Comparison of ENCODE assay signal across 10 cellular contexts in the genomic region with DNA sequence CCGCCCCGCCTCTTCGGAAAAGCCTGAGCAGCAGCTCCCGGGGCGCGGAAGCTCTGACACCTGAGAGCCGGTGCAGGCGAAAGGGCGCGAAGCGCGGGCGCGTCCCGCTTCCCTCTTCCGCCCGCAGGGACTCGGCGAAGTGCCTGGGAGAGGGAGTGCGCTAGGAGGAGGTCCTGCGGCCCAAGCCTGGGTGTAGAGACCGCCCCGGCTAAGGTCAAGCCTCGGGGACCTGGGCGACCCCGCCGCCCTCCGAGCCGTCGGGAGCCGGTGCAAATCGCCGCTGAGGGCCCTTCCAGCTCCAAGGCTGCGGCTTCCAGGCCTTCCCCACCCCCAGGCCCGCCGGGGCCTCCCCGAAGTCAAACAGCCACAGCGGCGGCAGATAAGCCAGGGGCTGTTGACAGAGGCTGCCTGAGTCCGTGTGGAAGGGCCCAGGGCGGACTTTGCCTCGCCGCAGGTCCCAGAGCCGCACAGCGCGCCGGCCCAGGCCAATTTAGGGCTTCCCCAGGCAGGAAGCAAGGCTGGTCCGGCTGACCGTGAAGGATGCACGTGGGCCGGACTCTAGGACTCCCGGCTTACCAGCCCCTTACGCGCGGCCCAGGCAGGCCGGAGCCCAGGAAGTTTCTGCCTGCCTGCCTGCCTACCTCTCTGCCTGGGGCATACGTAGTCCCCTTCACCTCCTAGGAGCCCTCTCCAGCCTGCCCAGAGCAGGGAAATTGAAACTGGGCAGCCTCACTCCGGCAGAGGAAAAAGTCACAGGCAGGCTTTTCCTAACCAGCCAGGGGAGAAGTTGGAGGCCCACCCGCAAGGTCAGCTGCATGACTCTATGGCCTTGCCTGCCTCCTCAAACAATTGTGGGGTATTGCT. TPM values are rescaled to one million over a fixed set of nuclear protein-coding genes. Genes with fewer than 3 reads are reported as not detected.
DNase-seq lines count a peak whose midpoint lies in the region; TF ChIP-seq lines count a peak whose summit lies in the region.
"Had no signal": no experiment of that assay in that cellular context is flagged by ENCODE, and none has a peak within 500 bp of the region (broad histone marks: within the 10 kb centered on the region; RNA-seq: fewer than 3 reads in every experiment).

No MANE protein-coding gene starts in this region.

- peaks cover 95% of the 10 kb centered on the region for H3K27me3 Mint-ChIP-seq in activated naive CD4-positive, alpha-beta T cell treated with anti-CD3 and anti-CD28 coated beads, Interleukin-2, amount 10 ng/mL, durations not matched to agents 7 days and 5 days
- H3K27me3 Mint-ChIP-seq in activated naive CD4-positive, alpha-beta T cell treated with anti-CD3 and anti-CD28 coated beads for 36 hours (ENCODE audit: low read depth), result peaks cover 62% of the 10 kb centered on the region
- H3K27me3 Mint-ChIP-seq in type B pancreatic cell, result peaks cover 77% of the 10 kb centered on the region

- intact Hi-C loops in activated naive CD4-positive, alpha-beta T cell treated with anti-CD3 and anti-CD28 coated beads for 36 hours (cut with micrococcal nuclease), result no loop called here

- H3K4me3 ChIP-seq in duodenal mucosa (ENCODE audit: low read depth in 1 of 2, low read length in 2 of 2), result peak overlapping the region; percentile 75 to 81
- peak overlapping the region; percentile 27 for H3K4me3 ChIP-seq in mesodermal cell (ENCODE audit: extremely low read depth, insufficient read depth, low read length, poor library complexity, severe bottlenecking)

- peaks cover 23 to 33% of the 10 kb centered on the region in 2 donors for H3K4me1 ChIP-seq in duodenal mucosa (ENCODE audit: control insufficient read depth in 1 of 2, insufficient read depth in 2 of 2, low read length in 2 of 2)
- H3K4me1 ChIP-seq in mesodermal cell (ENCODE audit: control insufficient read depth, insufficient read depth, low read length, poor library complexity, severe bottlenecking), result peaks cover 30% of the 10 kb centered on the region

- H3K9me3 ChIP-seq in duodenal mucosa (ENCODE audit: control insufficient read depth in 1 of 2, low read length in 2 of 2) (no peaks in the 10 kb centered on the region), mesodermal cell (ENCODE audit: control insufficient read depth, low read length) (no peaks in the 10 kb centered on the region)
- H3K9me3 ChIP-seq: tibial nerve had no signal

- peaks cover 30% of the 10 kb centered on the region for H3K4me1 Mint-ChIP-seq in activated naive CD4-positive, alpha-beta T cell treated with anti-CD3 and anti-CD28 coated beads, Interleukin-2, amount 10 ng/mL, durations not matched to agents 7 days and 5 days
- H3K4me1 Mint-ChIP-seq in activated naive CD4-positive, alpha-beta T cell treated with anti-CD3 and anti-CD28 coated beads for 36 hours (ENCODE audit: low read depth), result peaks cover 25% of the 10 kb centered on the region
- peaks cover 7% of the 10 kb centered on the region for H3K4me1 Mint-ChIP-seq in type B pancreatic cell (ENCODE audit: unreplicated experiment)

- H3K36me3 Mint-ChIP-seq in activated naive CD4-positive, alpha-beta T cell treated with anti-CD3 and anti-CD28 coated beads, Interleukin-2, amount 10 ng/mL, durations not matched to agents 7 days and 5 days, result no peaks in the 10 kb centered on the region
- H3K36me3 Mint-ChIP-seq in activated naive CD4-positive, alpha-beta T cell treated with anti-CD3 and anti-CD28 coated beads for 36 hours (ENCODE audit: low read depth), result no peaks in the 10 kb centered on the region
- no peaks in the 10 kb centered on the region for H3K36me3 Mint-ChIP-seq in type B pancreatic cell

- H3K9me3 Mint-ChIP-seq in activated naive CD4-positive, alpha-beta T cell treated with anti-CD3 and anti-CD28 coated beads, Interleukin-2, amount 10 ng/mL, durations not matched to agents 7 days and 5 days, result no peaks in the 10 kb centered on the region
- H3K9me3 Mint-ChIP-seq in activated naive CD4-positive, alpha-beta T cell treated with anti-CD3 and anti-CD28 coated beads for 36 hours, result no peaks in the 10 kb centered on the region
- H3K9me3 Mint-ChIP-seq in type B pancreatic cell, result no peaks in the 10 kb centered on the region

- CTCF ChIA-PET in activated naive CD4-positive, alpha-beta T cell treated with anti-CD3 and anti-CD28 coated beads, Interleukin-2, amount 10 ng/mL, durations not matched to agents 7 days and 5 days (lab: Charles Lee), result interaction anchor here (1.3 kb wide), 1 partner anchor 29 kb away, joined by 3 read pairs; no protein-coding TSS in a partner anchor
- CTCF ChIA-PET in activated naive CD4-positive, alpha-beta T cell treated with anti-CD3 and anti-CD28 coated beads for 36 hours (lab: Charles Lee), result interaction anchor here (0.7 kb wide), 1 partner anchor 11 kb away, joined by 3 read pairs; no protein-coding TSS in a partner anchor

- H3K36me3 ChIP-seq in duodenal mucosa (ENCODE audit: control insufficient read depth in 1 of 2, insufficient read depth in 2 of 2, low read length in 2 of 2) (peaks cover 0 to 3% of the 10 kb centered on the region in 2 donors), mesodermal cell (ENCODE audit: control insufficient read depth, insufficient read depth, low read length) (no peaks in the 10 kb centered on the region)
- H3K36me3 ChIP-seq: tibial nerve had no signal

- WGBS in mesodermal cell (ENCODE audit: insufficient coverage in 2 of 2), 2 experiments, result 6 to 9% methylated on average over 49 to 56 of the region's 59 CpGs

- H3K27ac ChIP-seq in duodenal mucosa (ENCODE audit: low read depth, low read length) (peak overlapping the region; percentile 81), mesodermal cell (ENCODE audit: low read depth, low read length, severe bottlenecking) (no peak overlapping the region)

- H3K27me3 ChIP-seq in duodenal mucosa (ENCODE audit: control insufficient read depth in 1 of 2, insufficient read depth in 2 of 2, low read length in 2 of 2), result peaks cover 11 to 15% of the 10 kb centered on the region in 2 donors

- no peak overlapping the region for H3K27ac Mint-ChIP-seq in activated naive CD4-positive, alpha-beta T cell treated with anti-CD3 and anti-CD28 coated beads, Interleukin-2, amount 10 ng/mL, durations not matched to agents 7 days and 5 days
- no peak overlapping the region for H3K27ac Mint-ChIP-seq in activated naive CD4-positive, alpha-beta T cell treated with anti-CD3 and anti-CD28 coated beads for 36 hours
- no peak overlapping the region for H3K27ac Mint-ChIP-seq in type B pancreatic cell

- H3K4me3 Mint-ChIP-seq in activated naive CD4-positive, alpha-beta T cell treated with anti-CD3 and anti-CD28 coated beads, Interleukin-2, amount 10 ng/mL, durations not matched to agents 7 days and 5 days, result peak overlapping the region; percentile 28
- H3K4me3 Mint-ChIP-seq in activated naive CD4-positive, alpha-beta T cell treated with anti-CD3 and anti-CD28 coated beads for 36 hours, result no peak overlapping the region
- H3K4me3 Mint-ChIP-seq in type B pancreatic cell, result peak overlapping the region; percentile 52

- H3K9ac ChIP-seq in duodenal mucosa (ENCODE audit: low read depth in 1 of 2, low read length in 2 of 2), result peak overlapping the region; percentile 70 to 78

- no peak for DNase-seq in activated naive CD4-positive, alpha-beta T cell treated with anti-CD3 and anti-CD28 coated beads, Interleukin-2, amount 10 ng/mL, durations not matched to agents 7 days and 5 days
- no peak for DNase-seq in activated naive CD4-positive, alpha-beta T cell treated with anti-CD3 and anti-CD28 coated beads for 36 hours
- no peak for DNase-seq in type B pancreatic cell (ENCODE audit: extremely low spot score, unreplicated experiment)
- DNase-seq in DMS153 (lab: John Stamatoyannopoulos, UW), result no peak
- DNase-seq in midbrain (lab: John Stamatoyannopoulos, UW), result no peak
- no peak for DNase-seq in AML-193 (lab: John Stamatoyannopoulos, UW)
- DNase-seq: hippocampal formation had no signal

- TF ChIP-seq CTCF in type B pancreatic cell (conservative IDR thresholded peaks at IDR 0.05), result no peak

RNA-seq across cellular contexts. Expression of gene ITPKA, which starts 2.3 kb away (rescaled TPM):
- 1 to 10 TPM; 1.0 to 1.7 TPM for total RNA-seq in activated naive CD4-positive, alpha-beta T cell treated with anti-CD3 and anti-CD28 coated beads for 36 hours
- polyA plus RNA-seq in mesodermal cell (2013, experiment 1 of 2), result 1.2 TPM
- polyA plus RNA-seq in mesodermal cell (2013, experiment 2 of 2), result 0.66 TPM
- 1.5 and 1.9 TPM in 2 replicates for total RNA-seq in type B pancreatic cell (ENCODE audit: low replicate concordance)
- total RNA-seq: tibial nerve had no signal

RNA-seq across cellular contexts. Expression of gene LTK, which starts 17.7 kb away (rescaled TPM):
- not detected for total RNA-seq in activated naive CD4-positive, alpha-beta T cell treated with anti-CD3 and anti-CD28 coated beads for 36 hours
- 1.8 TPM for polyA plus RNA-seq in mesodermal cell (2013, experiment 1 of 2)
- polyA plus RNA-seq in mesodermal cell (2013, experiment 2 of 2), result 2.2 TPM
- 0.51 and 0.55 TPM in 2 replicates for total RNA-seq in type B pancreatic cell (ENCODE audit: low replicate concordance)

RNA-seq across cellular contexts. Expression of gene RPAP1, which starts 48.1 kb away (rescaled TPM):
- total RNA-seq in activated naive CD4-positive, alpha-beta T cell treated with anti-CD3 and anti-CD28 coated beads for 36 hours, result 10 to 100 TPM; 48.4 to 49.5 TPM
- polyA plus RNA-seq in mesodermal cell (2013, experiment 1 of 2), result 38.0 TPM
- 26.4 TPM for polyA plus RNA-seq in mesodermal cell (2013, experiment 2 of 2)
- 54.4 and 68.3 TPM in 2 replicates for total RNA-seq in type B pancreatic cell (ENCODE audit: low replicate concordance)
